In genomic region chr20:36251426-36251825, GRCh38 we compare ENCODE assay signal across 16 cellular contexts. TPM values are rescaled to one million over a fixed set of nuclear protein-coding genes. Genes with fewer than 3 reads are reported as not detected.
DNase-seq lines count a peak whose midpoint lies in the region; ATAC-seq and TF ChIP-seq lines count a peak whose summit lies in the region.
"Had no signal": no experiment of that assay in that cellular context is flagged by ENCODE, and none has a peak within 500 bp of the region (broad histone marks: within the 10 kb centered on the region; RNA-seq: fewer than 3 reads in every experiment).

No MANE protein-coding gene starts in this region.

- TF ChIP-seq CTCF in RWPE1 (conservative IDR thresholded peaks at IDR 0.05; ENCODE audit: low read depth) (no peak), WERI-Rb-1 (IDR thresholded peaks at IDR 0.05; ENCODE audit: low read depth, low read length) (no peak), foreskin keratinocyte (conservative IDR thresholded peaks at IDR 0.05) (no peak), sigmoid colon (IDR thresholded peaks at IDR 0.05) (no peak)

- intact Hi-C loops in sigmoid colon (cut with DNase I), result no loop called here

- H3K9me3 ChIP-seq in WERI-Rb-1 (ENCODE audit: severe bottlenecking) (no peaks in the 10 kb centered on the region), sigmoid colon (no peaks in the 10 kb centered on the region), Karpas-422 (ENCODE audit: low read length) (no peaks in the 10 kb centered on the region)
- H3K9me3 ChIP-seq: A549, BE2C, HAP-1 had no signal

- DNase-seq in RWPE1 (ENCODE audit: low spot score) (peak; percentile 51), WERI-Rb-1 (peak; percentile 50), foreskin keratinocyte (peak; percentile 69 to 77), sigmoid colon (peak; percentile 2), Karpas-422 (no peak)
- DNase-seq: BE2C; CD8-positive, alpha-beta T cell; COR-L47; DMS153; DMS79 treated with DMSO at 0.1 percent for 48 hours; EL had no signal

- peak; percentile 72 for ATAC-seq in foreskin keratinocyte
- no peak for ATAC-seq in HG02840 (IDR thresholded peaks at IDR 0.05; ENCODE audit: low FRiP score, unreplicated experiment)
- ATAC-seq: A549; CD8-positive, alpha-beta T cell; HepG2 had no signal

- H3K4me2 ChIP-seq in Karpas-422 (ENCODE audit: low read depth, low read length, poor library complexity, severe bottlenecking), result no peak overlapping the region
- H3K4me2 ChIP-seq: A549 had no signal

- H2AFZ ChIP-seq in Karpas-422 (ENCODE audit: low read length), result no peak overlapping the region

- H3K36me3 ChIP-seq in WERI-Rb-1 (peaks cover 72% of the 10 kb centered on the region), sigmoid colon (peaks cover 16 to 81% (median 21%) of the 10 kb centered on the region in 4 donors), Karpas-422 (ENCODE audit: insufficient read depth, low read length) (peaks cover 24% of the 10 kb centered on the region; the same call in 1 of the 2 replicates)

- TF ChIP-seq EP300 in sigmoid colon (IDR thresholded peaks at IDR 0.05), result no peak

- 95 to 96% methylated on average over 5 of the region's 5 CpGs for WGBS in sigmoid colon, 2 donors

- H3K27ac ChIP-seq in RWPE1, result peak overlapping the region; percentile 42
- peak overlapping the region; percentile 46 for H3K27ac ChIP-seq in WERI-Rb-1
- no peak overlapping the region for H3K27ac ChIP-seq in foreskin keratinocyte
- H3K27ac ChIP-seq in sigmoid colon, result no peak overlapping the region
- no peak overlapping the region for H3K27ac ChIP-seq in Karpas-422 (ENCODE audit: low read length)
- H3K27ac ChIP-seq: A549, C4-2B had no signal

- TF ChIP-seq POLR2A in sigmoid colon (IDR thresholded peaks at IDR 0.05), result no peak

- H3K4me3 ChIP-seq in WERI-Rb-1 (ENCODE audit: low read depth, low read length) (no peak overlapping the region), sigmoid colon (no peak overlapping the region), Karpas-422 (ENCODE audit: low read length) (no peak overlapping the region)
- H3K4me3 ChIP-seq: A549, HAP-1 had no signal

- no peaks in the 10 kb centered on the region for H3K9me2 ChIP-seq in Karpas-422 (replicated peaks; ENCODE audit: insufficient read depth, low read length)

- CTCF ChIA-PET in RWPE1 (lab: Yijun Ruan, JAX), result interaction anchor here (0.6 kb wide), 1 partner anchor 190 kb away, joined by 4 read pairs; no protein-coding TSS in a partner anchor

- H3K9ac ChIP-seq in Karpas-422 (ENCODE audit: low read length), result no peak overlapping the region

- H3K4me1 ChIP-seq in foreskin keratinocyte (peaks cover 14% of the 10 kb centered on the region), sigmoid colon (no peaks in the 10 kb centered on the region), Karpas-422 (ENCODE audit: low read length) (peaks cover 15% of the 10 kb centered on the region)
- H3K4me1 ChIP-seq: A549, BE2C had no signal

- peaks cover 34% of the 10 kb centered on the region for H3K79me2 ChIP-seq in Karpas-422 (ENCODE audit: low read length)

- peaks cover 16% of the 10 kb centered on the region; the same call in 1 of the 2 replicates for H4K20me1 ChIP-seq in Karpas-422 (ENCODE audit: insufficient read depth, low read depth, low read length)

- POLR2A ChIA-PET in RWPE1 (lab: Yijun Ruan, JAX; ENCODE audit: low non-redundant PET), result no interaction called here

- H3K27me3 ChIP-seq in WERI-Rb-1 (ENCODE audit: insufficient read depth, low read depth, severe bottlenecking) (no peaks in the 10 kb centered on the region), foreskin keratinocyte (no peaks in the 10 kb centered on the region), sigmoid colon (no peaks in the 10 kb centered on the region), Karpas-422 (ENCODE audit: low read length) (no peaks in the 10 kb centered on the region)
- H3K27me3 ChIP-seq: BE2C had no signal

RNA-seq across cellular contexts. Expression of gene AAR2, which starts 15.1 kb away (rescaled TPM):
- total RNA-seq in foreskin keratinocyte, result 19.6 and 20.1 TPM in 2 replicates
- polyA plus RNA-seq in foreskin keratinocyte, result 20.8 and 21.6 TPM in 2 replicates
- total RNA-seq in sigmoid colon, result 10 to 100 TPM; 26.5 to 39.6 (median 34.8) TPM
- 10 to 100 TPM; 11.4 to 22.7 (median 15.3) TPM for polyA plus RNA-seq in sigmoid colon
- total RNA-seq in Karpas-422 (2014; rRNA removed; shearing (Covaris generic); ENCODE audit: low replicate concordance), result 24.9 and 28.4 TPM in 2 replicates

RNA-seq across cellular contexts. Expression of gene DLGAP4, which starts 54.7 kb away (rescaled TPM):
- 31.0 and 31.7 TPM in 2 replicates for total RNA-seq in foreskin keratinocyte
- polyA plus RNA-seq in foreskin keratinocyte, result 30.8 and 31.1 TPM in 2 replicates
- total RNA-seq in sigmoid colon, result 10 to 100 TPM; 21.0 to 60.7 (median 37.5) TPM
- 10 to 100 TPM; 21.7 to 36.9 (median 23.4) TPM for polyA plus RNA-seq in sigmoid colon
- 7.5 and 7.6 TPM in 2 replicates for total RNA-seq in Karpas-422 (2014; rRNA removed; shearing (Covaris generic); ENCODE audit: low replicate concordance)

Comparison
In these comparisons a context has a peak if more than half of its experiments do, and no peak if none do; other contexts are left out.
1. H3K27ac ChIP-seq: peak in RWPE1 (single experiment) and WERI-Rb-1 (single experiment); none in foreskin keratinocyte (single experiment), sigmoid colon (0 of 4) and Karpas-422 (single experiment).